30 cellular contexts compared by ENCODE assay signal in the genomic region with DNA sequence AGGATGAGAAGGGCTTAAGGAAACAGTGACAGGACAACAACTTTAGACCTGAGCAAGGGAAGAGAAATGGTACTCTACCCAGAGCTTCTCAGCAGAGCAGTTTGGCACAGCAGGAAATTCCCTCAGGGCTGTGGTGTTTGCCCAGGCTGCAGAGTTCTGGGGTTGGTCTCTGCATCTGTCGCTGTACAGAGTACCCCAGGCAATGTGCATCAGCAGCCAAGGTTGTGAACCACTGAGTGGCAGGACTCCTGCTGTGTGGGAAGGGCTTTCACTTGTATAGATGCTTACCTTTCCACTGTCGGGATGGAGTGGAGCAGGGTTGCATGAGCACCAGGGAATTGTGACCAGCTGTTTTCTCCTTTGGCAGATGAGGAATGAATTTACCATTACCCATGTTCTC. TPM values are rescaled to one million over a fixed set of nuclear protein-coding genes. Genes with fewer than 3 reads are reported as not detected.
DNase-seq lines count a peak whose midpoint lies in the region; ATAC-seq and TF ChIP-seq lines count a peak whose summit lies in the region.
"Had no signal": no experiment of that assay in that cellular context is flagged by ENCODE, and none has a peak within 500 bp of the region (broad histone marks: within the 10 kb centered on the region; RNA-seq: fewer than 3 reads in every experiment).

No MANE protein-coding gene starts in this region.

- peak; percentile 65 for DNase-seq in LHCN-M2 (ENCODE audit: low read depth)
- peak; percentile 64 for DNase-seq in NCI-H1417 treated with DMSO at 0.1 percent for 48 hours (lab: John Stamatoyannopoulos, UW)
- peak; percentile 95 for DNase-seq in NCI-H345 treated with DMSO at 0.1 percent for 48 hours (lab: John Stamatoyannopoulos, UW; ENCODE audit: unreplicated experiment)
- peak; percentile 39 for DNase-seq in myocyte (ENCODE audit: low read depth)
- no peak for DNase-seq in upper lobe of left lung
- DNase-seq: activated CD8-positive, alpha-beta T cell treated with anti-CD3 and anti-CD28 coated beads, Interleukin-2, amount 10 ng/mL, durations not matched to agents 7 days and 5 days; activated gamma-delta T cell treated with Interleukin-2 at 50 U/mL for 16 hours; activated T-cell treated with anti-CD3 and anti-CD28 coated beads for 4 hours; brain microvascular endothelial cell; effector CD8-positive, alpha-beta T cell; foreskin keratinocyte; immature natural killer cell; mesendoderm; naive thymus-derived CD8-positive, alpha-beta T cell; NCI-H1436 treated with DMSO at 0.1 percent for 48 hours; NCI-H748 treated with DMSO at 0.1 percent for 48 hours; ovary; stimulated activated CD4-positive, alpha-beta T cell treated with anti-CD3 and anti-CD28 coated beads, Interleukin-12 subunit alpha, Interleukin-12 subunit beta, amount 100 ng/mL, for 4 hours; stimulated activated CD4-positive, alpha-beta T cell treated with anti-CD3 and anti-CD28 coated beads, Interleukin-4, amount 100 ng/mL, for 24 hours; stimulated activated naive B cell treated with anti-CD40 and anti-IgM and Interleukin-4, amounts not matched to agents 10 μg/mL and 1 μg/mL and 100 μg/mL, for 72 hours; T-helper 1 cell; testis had no signal

- H3K4me1 ChIP-seq in upper lobe of left lung, result no peaks in the 10 kb centered on the region
- H3K4me1 ChIP-seq: testis had no signal

- TF ChIP-seq EP300 in upper lobe of left lung (IDR thresholded peaks at IDR 0.05), result no peak

- no peak overlapping the region for H3K27ac ChIP-seq in upper lobe of left lung
- H3K27ac ChIP-seq: brain microvascular endothelial cell, foreskin keratinocyte, hepatocyte, ovary, testis had no signal

- no peak for TF ChIP-seq CTCF in upper lobe of left lung (IDR thresholded peaks at IDR 0.05)

- no peaks in the 10 kb centered on the region for H3K27me3 ChIP-seq in upper lobe of left lung
- H3K27me3 ChIP-seq: brain microvascular endothelial cell, foreskin keratinocyte, hepatocyte, ovary, testis had no signal

- no peak overlapping the region for H3K4me3 ChIP-seq in upper lobe of left lung
- H3K4me3 ChIP-seq: hepatocyte, ovary, testis had no signal

- WGBS in upper lobe of left lung, 2 donors, result 70 to 94% methylated on average over 1 to 2 of the region's 2 CpGs

- TF ChIP-seq POLR2A in upper lobe of left lung (IDR thresholded peaks at IDR 0.05), result no peak

- no peaks in the 10 kb centered on the region for H3K9me3 ChIP-seq in upper lobe of left lung
- H3K9me3 ChIP-seq: ovary, testis had no signal

- peaks cover 15 to 99% (median 71%) of the 10 kb centered on the region in 4 donors for H3K36me3 ChIP-seq in upper lobe of left lung
- H3K36me3 ChIP-seq: ovary had no signal

- ATAC-seq in HG03025 (IDR thresholded peaks at IDR 0.05; ENCODE audit: low FRiP score, unreplicated experiment) (no peak), GM19324 (IDR thresholded peaks at IDR 0.05; ENCODE audit: low FRiP score, unreplicated experiment) (no peak), upper lobe of left lung (ENCODE audit: low FRiP score in 2 of 2) (no peak)
- ATAC-seq: activated CD8-positive, alpha-beta T cell treated with anti-CD3 and anti-CD28 coated beads, Interleukin-2, amount 10 ng/mL, durations not matched to agents 7 days and 5 days; foreskin keratinocyte; HCT116; naive thymus-derived CD8-positive, alpha-beta T cell; stimulated activated naive B cell treated with anti-CD40 and anti-IgM and Interleukin-4, amounts not matched to agents 10 μg/mL and 1 μg/mL and 100 μg/mL, for 72 hours had no signal

RNA-seq across cellular contexts. Expression of a gene that starts 21.2 kb away (rescaled TPM):
- total RNA-seq in LHCN-M2 (2014; rRNA removed) (1,102 and 1,126 TPM in 2 replicates), myocyte (1,045 and 1,591 TPM in 2 replicates), upper lobe of left lung (10 to 100 TPM; 22.8 to 41.7 (median 28.3) TPM)
- polyA plus RNA-seq in LHCN-M2 (2012), result 460 TPM
- 548 TPM for polyA plus RNA-seq in myocyte (2012)

RNA-seq across cellular contexts. Expression of a gene that starts 42.8 kb away (rescaled TPM):
- total RNA-seq in LHCN-M2 (2014; rRNA removed) (2.3 and 2.9 TPM in 2 replicates), myocyte (1.2 TPM in 1 of 2 replicates, not detected in the other), upper lobe of left lung (10 to 100 TPM; 10.8 to 65.3 (median 27.2) TPM)
- polyA plus RNA-seq in LHCN-M2 (2012), result 0.49 TPM
- polyA plus RNA-seq in myocyte (2012), result 0.39 TPM
- total RNA-seq: epithelial cell of proximal tubule; G401; MCF 10A; naive thymus-derived CD8-positive, alpha-beta T cell had no signal
- polyA plus RNA-seq: CD14-positive monocyte, immature natural killer cell had no signal

Comparison
In these comparisons a context has a peak if more than half of its experiments do, and no peak if none do; other contexts are left out.
1. DNase-seq: peak in LHCN-M2 (single experiment), NCI-H1417 treated with DMSO at 0.1 percent for 48 hours (single experiment), NCI-H345 treated with DMSO at 0.1 percent for 48 hours (single experiment) and myocyte (single experiment); none in upper lobe of left lung (0 of 2).
2. RNA of a gene that starts 21.2 kb away (total RNA-seq): 1,102 to 1,126 TPM in LHCN-M2 and 1,045 to 1,591 TPM in myocyte; 22.8 to 41.7 TPM in upper lobe of left lung; every median in the first group is over 10 times any median in the second.